In genomic region chr17:18191967-18192366, GRCh38 we compare ENCODE assay signal across 10 cellular contexts. TPM values are rescaled to one million over a fixed set of nuclear protein-coding genes. Genes with fewer than 3 reads are reported as not detected.
DNase-seq lines count a peak whose midpoint lies in the region; ATAC-seq, FAIRE-seq and TF ChIP-seq lines count a peak whose summit lies in the region.
"Had no signal": no experiment of that assay in that cellular context is flagged by ENCODE, and none has a peak within 500 bp of the region (broad histone marks: within the 10 kb centered on the region; RNA-seq: fewer than 3 reads in every experiment).

No MANE protein-coding gene starts in this region.

- peak overlapping the region; percentile 7 for H3K4me3 ChIP-seq in CD4-positive, CD25-positive, alpha-beta regulatory T cell (ENCODE audit: low read depth, low read length)
- H3K4me3 ChIP-seq in H7 (ENCODE audit: insufficient read depth, low read depth, low read length) (no peak overlapping the region), breast epithelium (no peak overlapping the region), kidney (ENCODE audit: low read length in 2 of 2) (no peak overlapping the region)
- H3K4me3 ChIP-seq: spleen had no signal

- no peak overlapping the region for H3K27ac ChIP-seq in CD4-positive, CD25-positive, alpha-beta regulatory T cell (ENCODE audit: insufficient read depth, low read length, poor library complexity, severe bottlenecking)
- peak overlapping the region; percentile 42 to 76 for H3K27ac ChIP-seq in breast epithelium
- H3K27ac ChIP-seq in kidney (ENCODE audit: low read depth in 2 of 2, low read length in 2 of 2) = peak overlapping the region in 1 of 2 donors; percentile 89

- FAIRE-seq in kidney (lab: Jason Lieb, UNC) = no peak

- intact Hi-C loops in breast epithelium (cut with DNase I; ENCODE audit: low total_unique reads) = no loop called here
- intact Hi-C loops in natural killer cell (cut with micrococcal nuclease) = no loop called here
- intact Hi-C loops in kidney (cut with DNase I) = no loop called here

- H3K9me3 Mint-ChIP-seq in CD4-positive, CD25-positive, alpha-beta regulatory T cell = no peaks in the 10 kb centered on the region
- H3K9me3 Mint-ChIP-seq in natural killer cell = no peaks in the 10 kb centered on the region

- H3K4me1 Mint-ChIP-seq in CD4-positive, CD25-positive, alpha-beta regulatory T cell = peaks cover 8 to 90% (median 64%) of the 10 kb centered on the region in 4 donors
- peaks cover 64 to 71% of the 10 kb centered on the region in 2 donors for H3K4me1 Mint-ChIP-seq in natural killer cell

- no peaks in the 10 kb centered on the region for H3K9me3 ChIP-seq in CD4-positive, CD25-positive, alpha-beta regulatory T cell (ENCODE audit: control insufficient read depth in 2 of 2, low read length in 2 of 2)
- H3K9me3 ChIP-seq in breast epithelium (no peaks in the 10 kb centered on the region), kidney (ENCODE audit: control insufficient read depth in 1 of 2, low read length in 2 of 2) (no peaks in the 10 kb centered on the region)
- H3K9me3 ChIP-seq: spleen had no signal

- no peaks in the 10 kb centered on the region for H3K27me3 Mint-ChIP-seq in CD4-positive, CD25-positive, alpha-beta regulatory T cell
- no peaks in the 10 kb centered on the region for H3K27me3 Mint-ChIP-seq in natural killer cell (ENCODE audit: low read depth in 2 of 2)

- H3K36me3 Mint-ChIP-seq in CD4-positive, CD25-positive, alpha-beta regulatory T cell = peaks cover 32% of the 10 kb centered on the region
- H3K36me3 Mint-ChIP-seq in natural killer cell = no peaks in the 10 kb centered on the region

- no peak for TF ChIP-seq CTCF in breast epithelium (IDR thresholded peaks at IDR 0.05)
- no peak for TF ChIP-seq CTCF in natural killer cell (IDR thresholded peaks at IDR 0.05)
- no peak for TF ChIP-seq CTCF in kidney (IDR thresholded peaks at IDR 0.05; ENCODE audit: borderline replicate concordance, extremely low read depth, insufficient read depth)

- H3K9ac ChIP-seq in kidney (ENCODE audit: low read length in 2 of 2) = no peak overlapping the region

- TF ChIP-seq POLR2A in breast epithelium (IDR thresholded peaks at IDR 0.05) = no peak

- H3K27ac Mint-ChIP-seq in CD4-positive, CD25-positive, alpha-beta regulatory T cell = peak overlapping the region in 1 of 3 donors; percentile 48
- peak overlapping the region; percentile 35 to 48 for H3K27ac Mint-ChIP-seq in natural killer cell

- peak overlapping the region in 3 of 4 donors; percentile 10 to 61 (median 26) for H3K4me3 Mint-ChIP-seq in CD4-positive, CD25-positive, alpha-beta regulatory T cell
- no peak overlapping the region for H3K4me3 Mint-ChIP-seq in natural killer cell

- peaks cover 44% of the 10 kb centered on the region for H3K36me3 ChIP-seq in CD4-positive, CD25-positive, alpha-beta regulatory T cell (ENCODE audit: control insufficient read depth, insufficient read depth, low read length)
- peaks cover 13% of the 10 kb centered on the region for H3K36me3 ChIP-seq in H7 (replicated peaks; ENCODE audit: control insufficient read depth, insufficient read depth, low read length)
- H3K36me3 ChIP-seq in breast epithelium = peaks cover 8% of the 10 kb centered on the region
- H3K36me3 ChIP-seq in kidney (ENCODE audit: control insufficient read depth in 1 of 2, insufficient read depth in 2 of 2, low read length in 2 of 2) = peaks cover 19 to 22% of the 10 kb centered on the region in 2 donors

- no peak for DNase-seq in CD4-positive, CD25-positive, alpha-beta regulatory T cell
- DNase-seq in H7 (peak; percentile 83), breast epithelium (ENCODE audit: low spot score in 2 of 2) (no peak), natural killer cell (no peak), kidney (no peak), SW480 (ENCODE audit: low spot score) (no peak)
- no peak for DNase-seq in stimulated activated CD4-positive, alpha-beta T cell treated with anti-CD3 and anti-CD28 coated beads, Interleukin-1b, Interleukin-23, amount 100 ng/mL, for 48 hours
- DNase-seq: cortex of kidney, spleen had no signal

- no peaks in the 10 kb centered on the region for H3K27me3 ChIP-seq in CD4-positive, CD25-positive, alpha-beta regulatory T cell (ENCODE audit: control insufficient read depth, insufficient read depth, low read length)
- H3K27me3 ChIP-seq in H7 (ENCODE audit: control insufficient read depth, insufficient read depth, low read length) (no peaks in the 10 kb centered on the region), breast epithelium (no peaks in the 10 kb centered on the region)
- H3K27me3 ChIP-seq: spleen had no signal

- peaks cover 56% of the 10 kb centered on the region for H3K4me1 ChIP-seq in CD4-positive, CD25-positive, alpha-beta regulatory T cell (ENCODE audit: control insufficient read depth, insufficient read depth, low read length, poor library complexity, severe bottlenecking)
- peaks cover 11 to 37% of the 10 kb centered on the region in 2 donors for H3K4me1 ChIP-seq in breast epithelium
- H3K4me1 ChIP-seq in kidney (ENCODE audit: control insufficient read depth in 1 of 2, insufficient read depth in 1 of 2, low read depth in 1 of 2, low read length in 2 of 2) = peaks cover 52 to 61% of the 10 kb centered on the region in 2 donors

- ATAC-seq in CD4-positive, CD25-positive, alpha-beta regulatory T cell (ENCODE audit: low read depth in 2 of 2) = peak; percentile 30 to 35
- peak in 2 of 3 donors; percentile 40 to 68 for ATAC-seq in natural killer cell
- no peak for ATAC-seq in GM18909 (IDR thresholded peaks at IDR 0.05; ENCODE audit: poor library complexity, unreplicated experiment)

RNA-seq across cellular contexts. Expression of gene ALKBH5, which starts 8.3 kb away (rescaled TPM):
- total RNA-seq in CD4-positive, CD25-positive, alpha-beta regulatory T cell = 118 TPM
- polyA plus RNA-seq in CD4-positive, CD25-positive, alpha-beta regulatory T cell = 100 to 1,000 TPM; 102 to 123 (median 115) TPM
- 101 and 103 TPM in 2 replicates for total RNA-seq in H7 (2014; rRNA removed; shearing (Covaris generic))
- total RNA-seq in breast epithelium (10 to 100 TPM; 80.0 to 90.0 (median 82.3) TPM), natural killer cell (100 to 1,000 TPM in 1 of 3 donors, 10 to 100 TPM in 2; 95.6 to 114 (median 96.7) TPM), kidney (94.4 TPM)
- 67.1 TPM for polyA plus RNA-seq in kidney (ENCODE audit: insufficient read depth, low read depth, low replicate concordance)

RNA-seq across cellular contexts. Expression of gene LLGL1, which starts 33.5 kb away (rescaled TPM):
- 16.6 TPM for total RNA-seq in CD4-positive, CD25-positive, alpha-beta regulatory T cell
- polyA plus RNA-seq in CD4-positive, CD25-positive, alpha-beta regulatory T cell = 1 to 10 TPM; 1.0 to 2.2 (median 1.6) TPM
- total RNA-seq in H7 (2014; rRNA removed; shearing (Covaris generic)) = 81.6 and 85.1 TPM in 2 replicates
- total RNA-seq in breast epithelium (10 to 100 TPM; 16.0 to 21.6 (median 18.4) TPM), natural killer cell (10 to 100 TPM; 19.7 to 26.2 (median 25.8) TPM), kidney (13.7 TPM)
- polyA plus RNA-seq in kidney (ENCODE audit: insufficient read depth, low read depth, low replicate concordance) = 8.0 TPM
